In genomic region chr17:78294356-78294755, GRCh38 we compare ENCODE assay signal across 24 cellular contexts.
DNase-seq lines count a peak whose midpoint lies in the region; ATAC-seq, FAIRE-seq and TF ChIP-seq lines count a peak whose summit lies in the region.
"Had no signal": no experiment of that assay in that cellular context is flagged by ENCODE, and none has a peak within 500 bp of the region (broad histone marks: within the 10 kb centered on the region; RNA-seq: fewer than 3 reads in every experiment).

No MANE protein-coding gene starts in this region.

- no peak for TF ChIP-seq CTCF in IMR-90 (conservative IDR thresholded peaks at IDR 0.05; ENCODE audit: low read depth, low read length)
- TF ChIP-seq CTCF in RWPE1 (conservative IDR thresholded peaks at IDR 0.05; ENCODE audit: low read depth): no peak
- TF ChIP-seq CTCF in H1 (IDR thresholded peaks at IDR 0.05; ENCODE audit: control extremely low read depth in 1 of 3, insufficient read depth in 1 of 3, low read depth in 1 of 3, low read length in 3 of 3): no peak

- no peak overlapping the region for H3K4ac ChIP-seq in IMR-90 (ENCODE audit: low read depth, low read length)
- H3K4ac ChIP-seq in H1 (replicated peaks; ENCODE audit: insufficient read length, low read depth, low read length): no peak overlapping the region
- no peak overlapping the region for H3K4ac ChIP-seq in neuronal stem cell (ENCODE audit: low read length)

- no peak overlapping the region for H4K5ac ChIP-seq in IMR-90 (ENCODE audit: low read depth, low read length)
- H4K5ac ChIP-seq in H1 (ENCODE audit: insufficient read length, low read depth, low read length): no peak overlapping the region

- no peaks in the 10 kb centered on the region for H3K36me3 Mint-ChIP-seq in T-helper 17 cell (ENCODE audit: low read depth)

- TF ChIP-seq RAD21 in IMR-90 (IDR thresholded peaks at IDR 0.05; ENCODE audit: low read length) (no peak), H1 (IDR thresholded peaks at IDR 0.05 in 1 of 2, conservative IDR thresholded peaks at IDR 0.05 in 1 of 2; ENCODE audit: low read depth in 2 of 2, low read length in 2 of 2) (no peak)

- no peak overlapping the region for H3K4me3 Mint-ChIP-seq in T-helper 17 cell

- H2BK20ac ChIP-seq in IMR-90 (ENCODE audit: low read depth, low read length) (no peak overlapping the region), H1 (ENCODE audit: low read length) (no peak overlapping the region)

- TF ChIP-seq EP300 in H1 (IDR thresholded peaks at IDR 0.05; ENCODE audit: borderline replicate concordance in 1 of 2, low read depth in 2 of 2, low read length in 2 of 2): no peak

- dilution Hi-C loops in IMR-90 (cut with HindIII; ENCODE audit: low sequenced_read_pairs, unreplicated experiment): no loop called here

- no TSS peak for BruUV-seq in IMR-90 (replicated peaks; lab: Mats Ljungman, UMichigan)

- H2AFZ ChIP-seq in IMR-90 (replicated peaks; ENCODE audit: low read length, poor library complexity): peak overlapping the region; percentile 17
- H2AFZ ChIP-seq in H1 (ENCODE audit: low read length): no peak overlapping the region; the same call in 1 of the 2 replicates
- H2AFZ ChIP-seq in neuronal stem cell (ENCODE audit: low read length): peak overlapping the region; percentile 69

- H4K91ac ChIP-seq in IMR-90 (ENCODE audit: insufficient read depth, low read depth, low read length): no peak overlapping the region
- H4K91ac ChIP-seq in H1 (replicated peaks; ENCODE audit: insufficient read length, low read length): no peak overlapping the region
- no peak overlapping the region for H4K91ac ChIP-seq in neuronal stem cell (ENCODE audit: low read depth, low read length, poor library complexity)

- H3K18ac ChIP-seq in IMR-90 (ENCODE audit: low read depth, low read length) (no peak overlapping the region), H1 (ENCODE audit: extremely low read depth, low read length) (peak overlapping the region; percentile 32; the same call in 1 of the 2 replicates), neuronal stem cell (ENCODE audit: low read length) (peak overlapping the region; percentile 67)

- H2BK5ac ChIP-seq in IMR-90 (ENCODE audit: low read depth, low read length, poor library complexity, severe bottlenecking) (no peak overlapping the region), H1 (ENCODE audit: low read depth, low read length) (peak overlapping the region; percentile 52; the same call in 1 of the 2 replicates), neuronal stem cell (ENCODE audit: low read length) (no peak overlapping the region)

- no peaks in the 10 kb centered on the region for H3K4me1 Mint-ChIP-seq in T-helper 17 cell

- peak overlapping the region; percentile 7 for H2AK9ac ChIP-seq in IMR-90 (replicated peaks; ENCODE audit: low read depth, low read length, poor library complexity)

- H3K27me3 Mint-ChIP-seq in T-helper 17 cell: no peaks in the 10 kb centered on the region

- H3K27ac Mint-ChIP-seq in T-helper 17 cell: no peak overlapping the region

- H2BK120ac ChIP-seq in IMR-90 (ENCODE audit: low read depth, low read length): no peak overlapping the region
- H2BK120ac ChIP-seq in H1 (replicated peaks; ENCODE audit: low read depth, low read length): no peak overlapping the region
- H2BK120ac ChIP-seq in neuronal stem cell (ENCODE audit: low read depth, low read length): no peak overlapping the region

- POLR2A ChIA-PET in IMR-90 (lab: Charles Lee; ENCODE audit: unreplicated experiment): no interaction called here
- POLR2A ChIA-PET in RWPE1 (lab: Yijun Ruan, JAX; ENCODE audit: low non-redundant PET): no interaction called here
- POLR2A ChIA-PET in H1 (lab: Charles Lee; ENCODE audit: partially characterized antibody): interaction anchor here (1.0 kb wide), 1 partner anchor 31 kb away, joined by 3 read pairs; no protein-coding TSS in a partner anchor

- H3K23ac ChIP-seq in IMR-90 (ENCODE audit: low read depth, low read length) (no peak overlapping the region), H1 (ENCODE audit: insufficient read length) (no peak overlapping the region), neuronal stem cell (ENCODE audit: low read depth, low read length, poor library complexity) (peak overlapping the region; percentile 25)

- H2BK15ac ChIP-seq in IMR-90 (ENCODE audit: low read depth, low read length): no peak overlapping the region
- 0 out of 2 replicates have a peak overlapping the region, but pooled peaks have one; percentile 61 for H2BK15ac ChIP-seq in H1 (ENCODE audit: low read length)
- peak overlapping the region; percentile 1 for H2BK15ac ChIP-seq in neuronal stem cell (ENCODE audit: low read length)

- H3K23me2 ChIP-seq in H1 (ENCODE audit: low read depth, low read length): peaks cover 3% of the 10 kb centered on the region; the same call in 1 of the 2 replicates

- H3K4me3 ChIP-seq in IMR-90 (ENCODE audit: insufficient read depth, low read depth, low read length) (no peak overlapping the region), H1 (ENCODE audit: extremely low read depth in 1 of 4, insufficient read depth in 2 of 4, low read depth in 3 of 4, low read length in 4 of 4) (no peak overlapping the region), neuronal stem cell (ENCODE audit: low read length in 2 of 2) (no peak overlapping the region)

- H3K4me2 ChIP-seq in IMR-90 (ENCODE audit: low read depth, low read length) (no peak overlapping the region), H1 (ENCODE audit: insufficient read depth in 1 of 2, low read depth in 2 of 2, low read length in 2 of 2) (no peak overlapping the region), neuronal stem cell (ENCODE audit: insufficient read depth, low read length, poor library complexity, severe bottlenecking) (no peak overlapping the region)
- H3K4me2 ChIP-seq: SK-N-SH had no signal

- in situ Hi-C loops in IMR-90 (cut with MboI; ENCODE audit: low sequenced_read_pairs): loop anchor here (5.0 to 10.0 kb wide), 2 partner anchors 63 to 130 kb away; no protein-coding TSS in a partner anchor

- WGBS in IMR-90 (ENCODE audit: extremely low coverage in 2 of 2, insufficient read length in 1 of 2), 2 experiments: 69% methylated on average over 4 of the region's 9 CpGs; no CpG with 5 or more reads in 1 of the 2 experiments
- 83% methylated on average over 9 of the region's 9 CpGs; no CpG with 5 or more reads in 1 of the 2 experiments for WGBS in H1 (ENCODE audit: extremely low coverage in 1 of 2, insufficient coverage in 1 of 2, insufficient read length in 1 of 2, insufficient replicate concordance in 2 of 2, low coverage in 1 of 2, low lambda C conversion rate in 2 of 2, missing lambda C conversion rate in 1 of 2), 2 experiments
- no CpG with 5 or more reads among the region's 9 CpGs for WGBS in neuronal stem cell (ENCODE audit: extremely low coverage in 2 of 2, insufficient read length in 2 of 2, insufficient replicate concordance in 1 of 2), 2 donors

- H3K9me3 ChIP-seq in IMR-90 (ENCODE audit: control insufficient read depth, insufficient read depth, low read length) (no peaks in the 10 kb centered on the region), H1 (ENCODE audit: insufficient read depth in 2 of 2, low read depth in 1 of 2, low read length in 1 of 2) (no peaks in the 10 kb centered on the region), neuronal stem cell (replicated peaks in 1 of 2; ENCODE audit: control insufficient read depth in 2 of 2, insufficient read depth in 1 of 2, low read depth in 1 of 2, low read length in 2 of 2) (no peaks in the 10 kb centered on the region), T-helper 17 cell (ENCODE audit: control insufficient read depth, low read length, poor library complexity, severe bottlenecking) (no peaks in the 10 kb centered on the region)
- H3K9me3 ChIP-seq: BE2C, SK-N-SH had no signal

- no peak for TF ChIP-seq POLR2A in IMR-90 (IDR thresholded peaks at IDR 0.05; ENCODE audit: low read depth, low read length)
- no peak for TF ChIP-seq POLR2A in H1 (IDR thresholded peaks at IDR 0.05; ENCODE audit: control extremely low read depth in 1 of 2, low read depth in 2 of 2, low read length in 2 of 2)

- H2BK12ac ChIP-seq in H1 (ENCODE audit: low read depth, low read length) (peak overlapping the region; percentile 50; the same call in 1 of the 2 replicates), neuronal stem cell (ENCODE audit: low read length) (no peak overlapping the region)

- no peak overlapping the region for H3K56ac ChIP-seq in IMR-90 (ENCODE audit: extremely low read depth, insufficient read depth, low read length)
- H3K56ac ChIP-seq in H1 (replicated peaks; ENCODE audit: insufficient read length, low read depth, low read length): no peak overlapping the region

- H3K14ac ChIP-seq in IMR-90 (replicated peaks; ENCODE audit: low read depth, low read length): no peak overlapping the region
- H3K14ac ChIP-seq in H1 (ENCODE audit: insufficient read length): no peak overlapping the region
- peak overlapping the region; percentile 5 for H3K14ac ChIP-seq in neuronal stem cell (ENCODE audit: low read length)

- H3K36me3 ChIP-seq in IMR-90 (ENCODE audit: control insufficient read depth, insufficient read depth, low read length) (no peaks in the 10 kb centered on the region), H1 (ENCODE audit: control insufficient read depth in 2 of 4, insufficient read depth in 4 of 4, low read length in 3 of 4) (no peaks in the 10 kb centered on the region), neuronal stem cell (replicated peaks in 1 of 2; ENCODE audit: control insufficient read depth in 2 of 2, insufficient read depth in 2 of 2, low read length in 2 of 2) (no peaks in the 10 kb centered on the region)
- H3K36me3 ChIP-seq: BE2C had no signal

- FAIRE-seq in H1 (lab: Jason Lieb, UNC): no peak
- FAIRE-seq: D721Med, GM18507 had no signal

- H4K20me1 ChIP-seq in IMR-90 (ENCODE audit: insufficient read depth, low read length) (no peaks in the 10 kb centered on the region; the same call in 1 of the 2 replicates), H1 (replicated peaks in 1 of 2; ENCODE audit: control insufficient read depth in 1 of 2, insufficient read depth in 2 of 2, low read length in 2 of 2) (peaks cover 0 to 2% of the 10 kb centered on the region in 2 experiments)

- CTCF ChIA-PET in IMR-90 (lab: Yijun Ruan, JAX) (no interaction called here), RWPE1 (lab: Yijun Ruan, JAX) (no interaction called here), H1 (lab: Charles Lee; ENCODE audit: partially characterized antibody) (interaction anchor here (1.1 kb wide), 2 partner anchors 71 to 127 kb away, joined by 3 read pairs; no protein-coding TSS in a partner anchor)

- ATAC-seq in IMR-90 (ENCODE audit: low read depth) (no peak), T-helper 17 cell (no peak), HG02642 (IDR thresholded peaks at IDR 0.05; ENCODE audit: poor library complexity, unreplicated experiment) (no peak), HG02884 (IDR thresholded peaks at IDR 0.05; ENCODE audit: unreplicated experiment) (no peak)
- ATAC-seq: HCT116 had no signal

- H3K27me3 ChIP-seq in IMR-90 (ENCODE audit: control insufficient read depth, insufficient read depth, low read length) (no peaks in the 10 kb centered on the region), H1 (replicated peaks in 1 of 4; ENCODE audit: control insufficient read depth in 3 of 4, extremely low read depth in 1 of 4, insufficient read depth in 3 of 4, low read length in 3 of 4) (no peaks in the 10 kb centered on the region), neuronal stem cell (ENCODE audit: control insufficient read depth in 3 of 3, insufficient read depth in 3 of 3, low read depth in 1 of 3, low read length in 3 of 3) (no peaks in the 10 kb centered on the region)
- H3K27me3 ChIP-seq: BE2C had no signal

- no peak overlapping the region for H3K9ac ChIP-seq in IMR-90 (ENCODE audit: low read depth, low read length)
- H3K9ac ChIP-seq in H1 (replicated peaks in 1 of 4; ENCODE audit: extremely low read depth in 1 of 4, low read depth in 3 of 4, low read length in 3 of 4): no peak overlapping the region
- no peak overlapping the region for H3K9ac ChIP-seq in neuronal stem cell (ENCODE audit: low read depth, low read length, poor library complexity)
- H3K9ac ChIP-seq: SK-N-SH had no signal

- H3K9me1 ChIP-seq in IMR-90 (ENCODE audit: insufficient read depth, low read length): peaks cover 3% of the 10 kb centered on the region

- H3K79me1 ChIP-seq in IMR-90 (ENCODE audit: low read depth in 1 of 2, low read length in 2 of 2): peaks cover 0 to 4% of the 10 kb centered on the region in 2 experiments; a peak in 1 of 4 replicates
- no peaks in the 10 kb centered on the region for H3K79me1 ChIP-seq in H1 (ENCODE audit: low read depth, low read length)
- no peaks in the 10 kb centered on the region for H3K79me1 ChIP-seq in neuronal stem cell (ENCODE audit: low read depth, low read length)

- no peaks in the 10 kb centered on the region for H3K79me2 ChIP-seq in H1 (ENCODE audit: control insufficient read depth in 1 of 2, insufficient read depth in 2 of 2, low read length in 2 of 2)

- no peak for DNase-seq in IMR-90
- no peak for DNase-seq in RWPE1 (ENCODE audit: low spot score)
- DNase-seq in H1 (ENCODE audit: low read depth in 1 of 2, low spot score in 2 of 2): no peak
- DNase-seq in neuronal stem cell (ENCODE audit: low spot score): no peak
- DNase-seq in T-helper 17 cell: no peak
- DNase-seq: BE2C, DMS53, GDM1, GOT3, KG1, NCI-H1092 treated with DMSO at 0.1 percent for 48 hours, NCI-H146, NCI-H2029, NCI-H2171, NCI-H345, NCI-H524, NCI-H82, SHP77 treated with DMSO at 0.1 percent for 48 hours, SK-N-SH had no signal

- H2AK5ac ChIP-seq in IMR-90 (ENCODE audit: low read depth, low read length) (no peak overlapping the region), H1 (ENCODE audit: low read depth, low read length) (no peak overlapping the region), neuronal stem cell (ENCODE audit: low read depth, low read length) (peak overlapping the region; percentile 20)

- H4K8ac ChIP-seq in IMR-90 (ENCODE audit: low read depth in 2 of 2, low read length in 2 of 2): no peak overlapping the region
- no peak overlapping the region for H4K8ac ChIP-seq in H1 (ENCODE audit: extremely low read depth, insufficient read depth, low read length)
- H4K8ac ChIP-seq in neuronal stem cell (ENCODE audit: low read depth, low read length): no peak overlapping the region

- intact Hi-C loops in IMR-90 (cut with micrococcal nuclease): no loop called here

- H3K4me1 ChIP-seq in IMR-90 (ENCODE audit: control insufficient read depth, insufficient read depth, low read length) (peaks cover 4% of the 10 kb centered on the region; the same call in 1 of the 2 replicates), H1 (replicated peaks in 1 of 4; ENCODE audit: control insufficient read depth in 3 of 4, insufficient read depth in 4 of 4, low read length in 3 of 4) (no peaks in the 10 kb centered on the region; a peak in 2 of 7 replicates), neuronal stem cell (ENCODE audit: control insufficient read depth in 2 of 2, insufficient read depth in 1 of 2, low read depth in 1 of 2, low read length in 2 of 2) (peaks cover 8 to 9% of the 10 kb centered on the region in 2 donors)
- H3K4me1 ChIP-seq: BE2C had no signal

- H3K27ac ChIP-seq in IMR-90 (ENCODE audit: insufficient read depth, low read length) (no peak overlapping the region), RWPE1 (peak overlapping the region; percentile 52), H1 (ENCODE audit: low read depth, low read length) (no peak overlapping the region), neuronal stem cell (replicated peaks; ENCODE audit: low read length) (no peak overlapping the region)
